In genomic region chr6:75349262-75349984, GRCh38 we compare ENCODE assay signal across 10 cellular contexts.
DNase-seq lines count a peak whose midpoint lies in the region; ATAC-seq and TF ChIP-seq lines count a peak whose summit lies in the region.
"Had no signal": no experiment of that assay in that cellular context is flagged by ENCODE, and none has a peak within 500 bp of the region (broad histone marks: within the 10 kb centered on the region; RNA-seq: fewer than 3 reads in every experiment).

No MANE protein-coding gene starts in this region.

- 5 to 10% methylated on average over 2 to 8 of the region's 24 CpGs for WGBS in gastroesophageal sphincter (ENCODE audit: low coverage in 1 of 2), 2 donors

- H3K36me3 ChIP-seq in GM06990 (ENCODE audit: control insufficient read depth, insufficient read depth, low read length), result no peaks in the 10 kb centered on the region
- peaks cover 0 to 22% of the 10 kb centered on the region in 2 donors for H3K36me3 ChIP-seq in gastroesophageal sphincter

- no peak for TF ChIP-seq POLR2A in gastroesophageal sphincter (IDR thresholded peaks at IDR 0.05)

- peak overlapping the region; percentile 79 for H3K4me3 Mint-ChIP-seq in progenitor cell of endocrine pancreas (ENCODE audit: low read depth)
- no peak overlapping the region for H3K4me3 Mint-ChIP-seq in activated CD4-positive, alpha-beta memory T cell treated with anti-CD3 and anti-CD28 coated beads, Interleukin-2, amount 10 ng/mL, durations not matched to agents 7 days and 5 days
- H3K4me3 Mint-ChIP-seq: activated T-cell treated with anti-CD3 and anti-CD28 coated beads, Interleukin-2, amount 50 U/mL, for 24 hours had no signal

- H3K4me1 ChIP-seq in gastroesophageal sphincter, result peaks cover 6 to 37% (median 7%) of the 10 kb centered on the region in 3 donors

- H3K36me3 Mint-ChIP-seq in progenitor cell of endocrine pancreas (ENCODE audit: insufficient read depth), result no peaks in the 10 kb centered on the region
- no peaks in the 10 kb centered on the region for H3K36me3 Mint-ChIP-seq in activated CD4-positive, alpha-beta memory T cell treated with anti-CD3 and anti-CD28 coated beads, Interleukin-2, amount 10 ng/mL, durations not matched to agents 7 days and 5 days (ENCODE audit: low read depth)

- peak overlapping the region; percentile 15 to 74 (median 45) for H3K27ac ChIP-seq in gastroesophageal sphincter

- H3K4me1 Mint-ChIP-seq in progenitor cell of endocrine pancreas (ENCODE audit: low read depth), result peaks cover 33% of the 10 kb centered on the region
- peaks cover 2% of the 10 kb centered on the region for H3K4me1 Mint-ChIP-seq in activated CD4-positive, alpha-beta memory T cell treated with anti-CD3 and anti-CD28 coated beads, Interleukin-2, amount 10 ng/mL, durations not matched to agents 7 days and 5 days

- POLR2A ChIA-PET in activated CD4-positive, alpha-beta memory T cell treated with anti-CD3 and anti-CD28 coated beads, Interleukin-2, amount 10 ng/mL, durations not matched to agents 7 days and 5 days (lab: Charles Lee), result no interaction called here

- peaks cover 3% of the 10 kb centered on the region for H3K9me3 Mint-ChIP-seq in progenitor cell of endocrine pancreas (ENCODE audit: low read depth)
- H3K9me3 Mint-ChIP-seq in activated CD4-positive, alpha-beta memory T cell treated with anti-CD3 and anti-CD28 coated beads, Interleukin-2, amount 10 ng/mL, durations not matched to agents 7 days and 5 days, result no peaks in the 10 kb centered on the region
- H3K9me3 Mint-ChIP-seq: activated T-cell treated with anti-CD3 and anti-CD28 coated beads, Interleukin-2, amount 50 U/mL, for 24 hours had no signal

- H3K27me3 ChIP-seq in GM06990 (replicated peaks; ENCODE audit: control insufficient read depth, insufficient read depth, low read length) (no peaks in the 10 kb centered on the region), gastroesophageal sphincter (no peaks in the 10 kb centered on the region)

- no peaks in the 10 kb centered on the region for H3K27me3 Mint-ChIP-seq in progenitor cell of endocrine pancreas
- peaks cover 23% of the 10 kb centered on the region for H3K27me3 Mint-ChIP-seq in activated CD4-positive, alpha-beta memory T cell treated with anti-CD3 and anti-CD28 coated beads, Interleukin-2, amount 10 ng/mL, durations not matched to agents 7 days and 5 days

- no peak for TF ChIP-seq EP300 in gastroesophageal sphincter (IDR thresholded peaks at IDR 0.05)

- DNase-seq in GM06990 (ENCODE audit: extremely low read depth, insufficient read length), result peak; percentile 20
- peak; percentile 28 for DNase-seq in NCI-H82 treated with DMSO at 0.1 percent for 48 hours (lab: John Stamatoyannopoulos, UW; ENCODE audit: unreplicated experiment)
- DNase-seq in progenitor cell of endocrine pancreas (ENCODE audit: low spot score, unreplicated experiment), result peak; percentile 37
- DNase-seq in NCI-H1694 (lab: John Stamatoyannopoulos, UW), result no peak
- DNase-seq in HCEC 1CT, result no peak
- no peak for DNase-seq in activated CD4-positive, alpha-beta memory T cell treated with anti-CD3 and anti-CD28 coated beads, Interleukin-2, amount 10 ng/mL, durations not matched to agents 7 days and 5 days
- DNase-seq: activated T-cell treated with anti-CD3 and anti-CD28 coated beads, Interleukin-2, amount 50 U/mL, for 24 hours; stimulated activated CD4-positive, alpha-beta T cell treated with anti-CD3 and anti-CD28 coated beads, Interleukin-4, amount 100 ng/mL, for 1 hour had no signal

- H3K9me3 ChIP-seq in gastroesophageal sphincter, result no peaks in the 10 kb centered on the region

- TF ChIP-seq CTCF in GM06990 (IDR thresholded peaks at IDR 0.05; ENCODE audit: insufficient read depth, low read length, poor library complexity, severe bottlenecking), result peak; percentile 24
- TF ChIP-seq CTCF in gastroesophageal sphincter (IDR thresholded peaks at IDR 0.05), result peak in 3 of 4 experiments; percentile 23 to 31 (median 30)
- TF ChIP-seq CTCF in progenitor cell of endocrine pancreas (IDR thresholded peaks at IDR 0.05; ENCODE audit: unreplicated experiment), result peak; percentile 33

- ATAC-seq in gastroesophageal sphincter, result peak; percentile 34
- ATAC-seq in HG02870 (IDR thresholded peaks at IDR 0.05; ENCODE audit: unreplicated experiment), result no peak

- CTCF ChIA-PET in activated CD4-positive, alpha-beta memory T cell treated with anti-CD3 and anti-CD28 coated beads, Interleukin-2, amount 10 ng/mL, durations not matched to agents 7 days and 5 days (lab: Charles Lee), result no interaction called here

- peak overlapping the region; percentile 91 for H3K27ac Mint-ChIP-seq in progenitor cell of endocrine pancreas
- H3K27ac Mint-ChIP-seq in activated CD4-positive, alpha-beta memory T cell treated with anti-CD3 and anti-CD28 coated beads, Interleukin-2, amount 10 ng/mL, durations not matched to agents 7 days and 5 days, result no peak overlapping the region
- H3K27ac Mint-ChIP-seq: activated T-cell treated with anti-CD3 and anti-CD28 coated beads, Interleukin-2, amount 50 U/mL, for 24 hours had no signal

- H3K4me3 ChIP-seq in GM06990 (replicated peaks; ENCODE audit: low read depth, low read length) (peak overlapping the region; percentile 22), gastroesophageal sphincter (peak overlapping the region; percentile 39 to 46)

Comparison
In these comparisons a context has a peak if more than half of its experiments do, and no peak if none do; other contexts are left out.
1. DNase-seq: peak in GM06990 (single experiment), NCI-H82 treated with DMSO at 0.1 percent for 48 hours (single experiment) and progenitor cell of endocrine pancreas (single experiment); none in NCI-H1694 (single experiment), HCEC 1CT (single experiment) and activated CD4-positive, alpha-beta memory T cell treated with anti-CD3 and anti-CD28 coated beads, Interleukin-2, amount 10 ng/mL, durations not matched to agents 7 days and 5 days (single experiment).
2. Peak in every context shown above with its lines, with median percentiles within 50 percentile points of each other: CTCF ChIP-seq.